ENCODE assay signal across 1 cellular context in the genomic region with DNA sequence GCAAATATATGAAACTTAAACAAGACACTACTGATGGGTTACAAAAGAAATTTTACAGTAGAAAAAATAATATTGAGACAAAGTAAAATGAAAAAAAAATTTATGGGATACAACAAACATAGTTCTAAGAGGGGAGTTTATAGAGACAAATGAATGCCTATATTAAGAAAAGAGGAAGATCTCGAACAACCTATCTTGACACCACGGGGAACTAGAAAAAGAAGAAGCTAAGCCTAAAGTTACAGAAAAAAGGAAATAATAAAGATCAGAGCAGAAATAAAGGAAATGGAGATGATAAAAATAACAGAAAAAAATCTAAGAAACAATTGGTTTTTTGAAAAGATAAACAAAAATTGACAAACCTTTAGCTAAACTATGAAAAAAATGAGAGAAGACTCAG.
TF ChIP-seq lines count a peak whose summit lies in the region.

No MANE protein-coding gene starts in this region.

TF ChIP-seq in SK-N-SH treated with all-trans-retinoic acid at 6 μM for 48 hours, 23 proteins besides CTCF, POLR2A, EP300 and RAD21 (continued from another document):
- no peak for TF ChIP-seq PPARA (CRISPR knock-in tag; IDR thresholded peaks at IDR 0.05; ENCODE audit: borderline replicate concordance)
- TF ChIP-seq ZFP30 (CRISPR knock-in tag; IDR thresholded peaks at IDR 0.05) = no peak
- no peak for TF ChIP-seq GLIS3 (CRISPR knock-in tag; IDR thresholded peaks at IDR 0.05)
TF ChIP-seq in SK-N-SH treated with all-trans-retinoic acid at 6 μM for 48 hours: peak in this region for 0.
